In genomic region chr3:2334921-2335320, GRCh38 we compare ENCODE assay signal across 15 cellular contexts.
DNase-seq lines count a peak whose midpoint lies in the region; ATAC-seq and TF ChIP-seq lines count a peak whose summit lies in the region.
"Had no signal": no experiment of that assay in that cellular context is flagged by ENCODE, and none has a peak within 500 bp of the region (broad histone marks: within the 10 kb centered on the region; RNA-seq: fewer than 3 reads in every experiment).

No MANE protein-coding gene starts in this region.

- intact Hi-C loops in activated T-helper 1 cell treated with anti-CD3 and anti-CD28 coated beads, Interleukin-12 subunit alpha, Interleukin-12 subunit beta, Interleukin-2, Interleukin-4 antibody, amounts not matched to agents 30 ng/mL and 10 ng/mL and 1 ng/mL, durations not matched to agents 14 hours and 24 hours and 36 hours (cut with micrococcal nuclease) = loop anchor here (10.0 kb wide), 1 partner anchor 190 kb away; no protein-coding TSS in a partner anchor
- intact Hi-C loops in thyroid gland (cut with DNase I) (no loop called here), gastrocnemius medialis (cut with DNase I; ENCODE audit: low total_unique reads) (no loop called here)

- no peaks in the 10 kb centered on the region for H3K36me3 ChIP-seq in thyroid gland
- no peaks in the 10 kb centered on the region for H3K36me3 ChIP-seq in gastrocnemius medialis
- H3K36me3 ChIP-seq: BLaER1, HAP-1 had no signal

- H3K27ac Mint-ChIP-seq in activated T-helper 1 cell treated with anti-CD3 and anti-CD28 coated beads, Interleukin-12 subunit alpha, Interleukin-12 subunit beta, Interleukin-2, Interleukin-4 antibody, amounts not matched to agents 30 ng/mL and 10 ng/mL and 1 ng/mL, durations not matched to agents 14 hours and 24 hours and 36 hours = no peak overlapping the region
- H3K27ac Mint-ChIP-seq: CD8-positive, alpha-beta memory T cell had no signal

- H3K36me3 Mint-ChIP-seq in activated T-helper 1 cell treated with anti-CD3 and anti-CD28 coated beads, Interleukin-12 subunit alpha, Interleukin-12 subunit beta, Interleukin-2, Interleukin-4 antibody, amounts not matched to agents 30 ng/mL and 10 ng/mL and 1 ng/mL, durations not matched to agents 14 hours and 24 hours and 36 hours (ENCODE audit: low read depth) = no peaks in the 10 kb centered on the region
- H3K36me3 Mint-ChIP-seq: CD8-positive, alpha-beta memory T cell had no signal

- H3K9me3 ChIP-seq in thyroid gland (no peaks in the 10 kb centered on the region), gastrocnemius medialis (peaks cover 0 to 5% (median 0%) of the 10 kb centered on the region in 3 donors)
- H3K9me3 ChIP-seq: BLaER1, Caco-2, HAP-1 had no signal

- DNase-seq in NCI-H1436 (lab: John Stamatoyannopoulos, UW) (peak; percentile 2), NCI-H1436 treated with DMSO at 0.1 percent for 48 hours (lab: John Stamatoyannopoulos, UW) (no peak), NCI-H1930 (lab: John Stamatoyannopoulos, UW) (peak; percentile 67 to 89), NCI-H774 (lab: John Stamatoyannopoulos, UW) (peak; percentile 21), thyroid gland (no peak), gastrocnemius medialis (no peak)
- DNase-seq in activated T-helper 1 cell treated with anti-CD3 and anti-CD28 coated beads, Interleukin-12 subunit alpha, Interleukin-12 subunit beta, Interleukin-2, Interleukin-4 antibody, amounts not matched to agents 30 ng/mL and 10 ng/mL and 1 ng/mL, durations not matched to agents 14 hours and 24 hours and 36 hours (ENCODE audit: low spot score) = no peak
- DNase-seq: 8988T; AML-193; Caco-2; CD8-positive, alpha-beta memory T cell; DMS53; GF-D8 had no signal

- H3K4me1 ChIP-seq in thyroid gland (peaks cover 0 to 6% of the 10 kb centered on the region in 2 donors), gastrocnemius medialis (no peaks in the 10 kb centered on the region)
- H3K4me1 ChIP-seq: BLaER1, Caco-2, HAP-1 had no signal

- H3K27me3 ChIP-seq in thyroid gland (no peaks in the 10 kb centered on the region), gastrocnemius medialis (no peaks in the 10 kb centered on the region)
- H3K27me3 ChIP-seq: BLaER1 had no signal

- no peak for ATAC-seq in gastrocnemius medialis

- no peaks in the 10 kb centered on the region for H3K4me1 Mint-ChIP-seq in activated T-helper 1 cell treated with anti-CD3 and anti-CD28 coated beads, Interleukin-12 subunit alpha, Interleukin-12 subunit beta, Interleukin-2, Interleukin-4 antibody, amounts not matched to agents 30 ng/mL and 10 ng/mL and 1 ng/mL, durations not matched to agents 14 hours and 24 hours and 36 hours (ENCODE audit: low read depth)
- H3K4me1 Mint-ChIP-seq: CD8-positive, alpha-beta memory T cell had no signal

- H3K27me3 Mint-ChIP-seq in activated T-helper 1 cell treated with anti-CD3 and anti-CD28 coated beads, Interleukin-12 subunit alpha, Interleukin-12 subunit beta, Interleukin-2, Interleukin-4 antibody, amounts not matched to agents 30 ng/mL and 10 ng/mL and 1 ng/mL, durations not matched to agents 14 hours and 24 hours and 36 hours (ENCODE audit: insufficient read depth) = no peaks in the 10 kb centered on the region
- H3K27me3 Mint-ChIP-seq: CD8-positive, alpha-beta memory T cell had no signal

- no peak overlapping the region for H3K27ac ChIP-seq in thyroid gland
- H3K27ac ChIP-seq in gastrocnemius medialis = no peak overlapping the region
- H3K27ac ChIP-seq: BLaER1 had no signal

- no peak for TF ChIP-seq CTCF in thyroid gland (IDR thresholded peaks at IDR 0.05)
- no peak for TF ChIP-seq CTCF in gastrocnemius medialis (IDR thresholded peaks at IDR 0.05 in 4 of 5, conservative IDR thresholded peaks at IDR 0.05 in 1 of 5)

- H3K4me3 Mint-ChIP-seq in activated T-helper 1 cell treated with anti-CD3 and anti-CD28 coated beads, Interleukin-12 subunit alpha, Interleukin-12 subunit beta, Interleukin-2, Interleukin-4 antibody, amounts not matched to agents 30 ng/mL and 10 ng/mL and 1 ng/mL, durations not matched to agents 14 hours and 24 hours and 36 hours = no peak overlapping the region
- H3K4me3 Mint-ChIP-seq: CD8-positive, alpha-beta memory T cell had no signal

- no peaks in the 10 kb centered on the region for H3K9me3 Mint-ChIP-seq in activated T-helper 1 cell treated with anti-CD3 and anti-CD28 coated beads, Interleukin-12 subunit alpha, Interleukin-12 subunit beta, Interleukin-2, Interleukin-4 antibody, amounts not matched to agents 30 ng/mL and 10 ng/mL and 1 ng/mL, durations not matched to agents 14 hours and 24 hours and 36 hours

- in situ Hi-C loops in gastrocnemius medialis (cut with MboI; ENCODE audit: low sequenced_read_pairs in 4 of 4) = no loop called here

- H3K4me3 ChIP-seq in thyroid gland (replicated peaks in 1 of 3) (no peak overlapping the region), gastrocnemius medialis (no peak overlapping the region)
- H3K4me3 ChIP-seq: BLaER1, HAP-1 had no signal

- TF ChIP-seq POLR2A in thyroid gland (IDR thresholded peaks at IDR 0.05) = no peak
- no peak for TF ChIP-seq POLR2A in gastrocnemius medialis (IDR thresholded peaks at IDR 0.05)

- WGBS in thyroid gland, 2 donors = 89 to 93% methylated on average over 3 of the region's 3 CpGs

Comparison
In these comparisons a context has a peak if more than half of its experiments do, and no peak if none do; other contexts are left out.
1. DNase-seq: peak in NCI-H1436 (single experiment), NCI-H1930 (2 of 2) and NCI-H774 (single experiment); none in NCI-H1436 treated with DMSO at 0.1 percent for 48 hours (single experiment), activated T-helper 1 cell treated with anti-CD3 and anti-CD28 coated beads, Interleukin-12 subunit alpha, Interleukin-12 subunit beta, Interleukin-2, Interleukin-4 antibody, amounts not matched to agents 30 ng/mL and 10 ng/mL and 1 ng/mL, durations not matched to agents 14 hours and 24 hours and 36 hours (single experiment), thyroid gland (0 of 2) and gastrocnemius medialis (0 of 2).